In the genomic region with DNA sequence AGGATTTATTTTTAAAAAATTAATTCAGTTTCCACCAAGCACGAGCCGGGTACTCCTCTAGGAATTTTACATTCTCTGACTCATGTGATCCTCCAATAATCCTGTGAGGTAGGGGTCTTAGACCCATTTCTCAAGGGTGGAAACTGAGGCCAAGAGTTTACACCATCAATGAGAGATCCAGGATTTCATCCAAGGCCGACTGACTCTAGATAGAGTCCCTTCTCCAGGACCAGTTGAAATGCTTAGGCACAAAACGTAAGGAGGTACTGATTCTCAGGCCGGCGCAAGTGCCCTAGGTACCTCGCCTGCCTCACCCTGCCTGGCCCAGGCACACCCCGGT, we compare ENCODE assay signal across 16 cellular contexts.
DNase-seq lines count a peak whose midpoint lies in the region; ATAC-seq, FAIRE-seq and TF ChIP-seq lines count a peak whose summit lies in the region.
"Had no signal": no experiment of that assay in that cellular context is flagged by ENCODE, and none has a peak within 500 bp of the region (broad histone marks: within the 10 kb centered on the region; RNA-seq: fewer than 3 reads in every experiment).

No MANE protein-coding gene starts in this region.

- H3K27ac Mint-ChIP-seq in Calu3 (ENCODE audit: unreplicated experiment) (peak overlapping the region; percentile 76), T-cell (no peak overlapping the region), WTC11 (no peak overlapping the region)
- H3K27ac Mint-ChIP-seq: CD8-positive, alpha-beta T cell; IgD-negative memory B cell had no signal

- H4K91ac ChIP-seq in neuronal stem cell (ENCODE audit: low read depth, low read length, poor library complexity) = no peak overlapping the region

- SMC1A ChIA-PET in GM12878 (lab: Charles Lee; ENCODE audit: uncharacterized antibody, unreplicated experiment) = interaction anchor here (1.0 to 4.8 kb wide), 4 partner anchors 10 to 164 kb away, joined by 3 to 24 read pairs (median 8); no protein-coding TSS in a partner anchor

- H3K9ac ChIP-seq in OCI-LY1 (ENCODE audit: low read length) = no peak overlapping the region
- no peak overlapping the region for H3K9ac ChIP-seq in GM12878 (ENCODE audit: control insufficient read depth, insufficient read depth, low read length)
- no peak overlapping the region for H3K9ac ChIP-seq in neuronal stem cell (ENCODE audit: low read depth, low read length, poor library complexity)

- no peaks in the 10 kb centered on the region for H4K20me1 ChIP-seq in OCI-LY1 (ENCODE audit: insufficient read depth, low read length)
- H4K20me1 ChIP-seq in GM12878 (ENCODE audit: control insufficient read depth, insufficient read depth) = no peaks in the 10 kb centered on the region

- no peak overlapping the region for H3K4me2 ChIP-seq in OCI-LY1 (ENCODE audit: low read length)
- H3K4me2 ChIP-seq in GM12878 (ENCODE audit: control insufficient read depth, insufficient read depth) = no peak overlapping the region
- no peak overlapping the region for H3K4me2 ChIP-seq in neuronal stem cell (ENCODE audit: insufficient read depth, low read length, poor library complexity, severe bottlenecking)

- no peaks in the 10 kb centered on the region for H3K79me1 ChIP-seq in neuronal stem cell (ENCODE audit: low read depth, low read length)

- no peaks in the 10 kb centered on the region for H3K36me3 ChIP-seq in OCI-LY1 (ENCODE audit: insufficient read depth, low read length)
- no peaks in the 10 kb centered on the region for H3K36me3 ChIP-seq in GM12878 (ENCODE audit: control insufficient read depth in 2 of 2, insufficient read depth in 2 of 2, low read length in 1 of 2)
- no peaks in the 10 kb centered on the region for H3K36me3 ChIP-seq in neuronal stem cell (replicated peaks in 1 of 2; ENCODE audit: control insufficient read depth in 2 of 2, insufficient read depth in 2 of 2, low read length in 2 of 2)
- H3K36me3 ChIP-seq in sigmoid colon = no peaks in the 10 kb centered on the region

- no peak for TF ChIP-seq EP300 in GM12878 (IDR thresholded peaks at IDR 0.05; ENCODE audit: borderline replicate concordance in 1 of 2, control insufficient read depth in 1 of 2, low read depth in 2 of 2, low read length in 2 of 2)
- TF ChIP-seq EP300 in sigmoid colon (IDR thresholded peaks at IDR 0.05) = no peak

- H3K9me2 ChIP-seq in OCI-LY1 (ENCODE audit: low read depth, low read length) = no peaks in the 10 kb centered on the region

- no peak overlapping the region for H2BK15ac ChIP-seq in neuronal stem cell (ENCODE audit: low read length)

- DNase-seq in Calu3 (no peak), GM12878 (ENCODE audit: low read depth, low spot score) (no peak), neuronal stem cell (ENCODE audit: low spot score) (no peak), sigmoid colon (no peak), T-cell (no peak), WTC11 (ENCODE audit: low spot score) (no peak)
- DNase-seq: CD8-positive, alpha-beta T cell; COR-L47; DMS53; GF-D8; HCEC 1CT had no signal

- FAIRE-seq in GM12878 (lab: Jason Lieb, UNC) = peak; percentile 13
- FAIRE-seq: GM18507 had no signal

- H3K18ac ChIP-seq in neuronal stem cell (ENCODE audit: low read length) = no peak overlapping the region

- H2BK12ac ChIP-seq in neuronal stem cell (ENCODE audit: low read length) = no peak overlapping the region

- H3K4me1 Mint-ChIP-seq in Calu3 (ENCODE audit: low read depth, unreplicated experiment) (peaks cover 45% of the 10 kb centered on the region), T-cell (no peaks in the 10 kb centered on the region), WTC11 (peaks cover 24% of the 10 kb centered on the region)
- H3K4me1 Mint-ChIP-seq: IgD-negative memory B cell had no signal

- H3K79me2 ChIP-seq in OCI-LY1 (ENCODE audit: insufficient read depth, low read length) (no peaks in the 10 kb centered on the region), GM12878 (ENCODE audit: control insufficient read depth, insufficient read depth, low read length) (no peaks in the 10 kb centered on the region)

- RAD21 ChIA-PET in GM12878 (lab: Charles Lee; ENCODE audit: unreplicated experiment) = interaction anchor here (2.2 kb wide), 1 partner anchor 11 kb away, joined by 8 read pairs; no protein-coding TSS in a partner anchor

- H3K9me3 Mint-ChIP-seq in Calu3 (ENCODE audit: low read depth, unreplicated experiment) (no peaks in the 10 kb centered on the region), T-cell (no peaks in the 10 kb centered on the region), WTC11 (no peaks in the 10 kb centered on the region)
- H3K9me3 Mint-ChIP-seq: CD8-positive, alpha-beta T cell; IgD-negative memory B cell had no signal

- H3K14ac ChIP-seq in neuronal stem cell (ENCODE audit: low read length) = no peak overlapping the region

- H3K4me1 ChIP-seq in OCI-LY1 (ENCODE audit: insufficient read depth, low read length, severe bottlenecking) (peaks cover 41% of the 10 kb centered on the region), GM12878 (ENCODE audit: control insufficient read depth, insufficient read depth, low read length) (peaks cover 3% of the 10 kb centered on the region; the same call in 1 of the 2 replicates), neuronal stem cell (ENCODE audit: control insufficient read depth in 2 of 2, insufficient read depth in 1 of 2, low read depth in 1 of 2, low read length in 2 of 2) (peaks cover 2 to 6% of the 10 kb centered on the region in 2 donors), sigmoid colon (peaks cover 0 to 11% (median 0%) of the 10 kb centered on the region in 4 donors)

- intact Hi-C loops in Calu3 (cut with micrococcal nuclease; ENCODE audit: unreplicated experiment) (no loop called here), GM12878 (cut with micrococcal nuclease; ENCODE audit: unreplicated experiment) (no loop called here), sigmoid colon (cut with DNase I) (no loop called here)

- POLR2A ChIA-PET in GM12878 (lab: Charles Lee) (interaction anchor here (1.1 to 9.0 kb wide), 3 partner anchors 9 to 90 kb away, joined by 3 to 117 read pairs (median 3); no protein-coding TSS in a partner anchor), T-cell (lab: Charles Lee) (no interaction called here), WTC11 (lab: Charles Lee) (no interaction called here)

- H2BK5ac ChIP-seq in neuronal stem cell (ENCODE audit: low read length) = no peak overlapping the region

- peak overlapping the region; percentile 12 for H3K27ac ChIP-seq in OCI-LY1 (ENCODE audit: low read depth, low read length, poor library complexity, severe bottlenecking)
- H3K27ac ChIP-seq in GM12878 (ENCODE audit: control insufficient read depth, insufficient read depth) = no peak overlapping the region
- no peak overlapping the region for H3K27ac ChIP-seq in neuronal stem cell (replicated peaks; ENCODE audit: low read length)
- H3K27ac ChIP-seq in sigmoid colon = no peak overlapping the region

- ATAC-seq in GM12878 = no peak
- no peak for ATAC-seq in HG03442 (IDR thresholded peaks at IDR 0.05; ENCODE audit: unreplicated experiment)
- ATAC-seq in T-cell (replicated peaks in 1 of 4) = no peak
- no peak for ATAC-seq in WTC11
- ATAC-seq: CD8-positive, alpha-beta T cell had no signal

- peaks cover 27% of the 10 kb centered on the region for H3K36me3 Mint-ChIP-seq in Calu3 (ENCODE audit: insufficient read depth, unreplicated experiment)
- no peaks in the 10 kb centered on the region for H3K36me3 Mint-ChIP-seq in T-cell
- no peaks in the 10 kb centered on the region for H3K36me3 Mint-ChIP-seq in WTC11
- H3K36me3 Mint-ChIP-seq: CD14-positive monocyte; CD8-positive, alpha-beta T cell had no signal

- H3F3A ChIP-seq in OCI-LY1 (ENCODE audit: insufficient read depth, low read length) = no peaks in the 10 kb centered on the region

- no peak overlapping the region for H2AK5ac ChIP-seq in neuronal stem cell (ENCODE audit: low read depth, low read length)

- H4K8ac ChIP-seq in neuronal stem cell (ENCODE audit: low read depth, low read length) = no peak overlapping the region

- TF ChIP-seq POLR2A in GM12878 (IDR thresholded peaks at IDR 0.05; ENCODE audit: low read depth, low read length) (no peak), sigmoid colon (IDR thresholded peaks at IDR 0.05) (no peak)

- peak overlapping the region; percentile 1 for H3K4ac ChIP-seq in neuronal stem cell (ENCODE audit: low read length)

- CTCF ChIA-PET in Calu3 (lab: Charles Lee) = no interaction called here
- CTCF ChIA-PET in GM12878 (lab: Yijun Ruan, JAX) = interaction anchor here (0.9 to 2.9 kb wide), 3 partner anchors 9 to 48 kb away, joined by 3 to 8 read pairs (median 4); no protein-coding TSS in a partner anchor
- CTCF ChIA-PET in T-cell (lab: Charles Lee) = interaction anchor here in 1 of 2 donors (0.7 kb wide), 1 partner anchor 261 kb away, joined by 3 read pairs; no protein-coding TSS in a partner anchor
- CTCF ChIA-PET in WTC11 (lab: Charles Lee) = interaction anchor here (2.6 kb wide), 1 partner anchor 47 kb away, joined by 10 read pairs; no protein-coding TSS in a partner anchor

- TF ChIP-seq CTCF in Calu3 (IDR thresholded peaks at IDR 0.05; ENCODE audit: unreplicated experiment) (no peak), OCI-LY1 (IDR thresholded peaks at IDR 0.05; ENCODE audit: low read length) (no peak), GM12878 (IDR thresholded peaks at IDR 0.05 in 2 of 3, conservative IDR thresholded peaks at IDR 0.05 in 1 of 3; ENCODE audit: control insufficient read depth in 2 of 3, extremely low read depth in 1 of 3, insufficient read depth in 1 of 3, low read depth in 3 of 3, low read length in 3 of 3) (no peak), sigmoid colon (IDR thresholded peaks at IDR 0.05) (no peak), WTC11 (IDR thresholded peaks at IDR 0.05) (no peak)

- in situ Hi-C loops in GM12878 (cut with MboI) = no loop called here

- no peak for TF ChIP-seq RAD21 in GM12878 (IDR thresholded peaks at IDR 0.05; ENCODE audit: insufficient read depth, low read depth, low read length)

- no peak overlapping the region for H2AFZ ChIP-seq in OCI-LY1 (ENCODE audit: low read length)
- no peak overlapping the region for H2AFZ ChIP-seq in GM12878 (ENCODE audit: control insufficient read depth, low read depth, low read length)
- no peak overlapping the region for H2AFZ ChIP-seq in neuronal stem cell (ENCODE audit: low read length)

- H3K27me3 ChIP-seq in OCI-LY1 (ENCODE audit: insufficient read depth, low read length) = no peaks in the 10 kb centered on the region
- no peaks in the 10 kb centered on the region for H3K27me3 ChIP-seq in GM12878 (replicated peaks in 1 of 2; ENCODE audit: control insufficient read depth in 2 of 2, insufficient read depth in 2 of 2, low read length in 1 of 2)
- H3K27me3 ChIP-seq in neuronal stem cell (ENCODE audit: control insufficient read depth in 3 of 3, insufficient read depth in 3 of 3, low read depth in 1 of 3, low read length in 3 of 3) = peaks cover 0 to 3% (median 0%) of the 10 kb centered on the region in 3 experiments
- H3K27me3 ChIP-seq in sigmoid colon = no peaks in the 10 kb centered on the region

- 85% methylated on average over 8 of the region's 8 CpGs for WGBS in GM12878 (ENCODE audit: insufficient coverage, insufficient replicate concordance, low lambda C conversion rate, missing lambda C conversion rate)
- no CpG with 5 or more reads among the region's 8 CpGs for WGBS in neuronal stem cell (ENCODE audit: extremely low coverage in 2 of 2, insufficient read length in 2 of 2, insufficient replicate concordance in 1 of 2), 2 donors
- 93 to 97% methylated on average over 8 of the region's 8 CpGs for WGBS in sigmoid colon, 2 donors

- H3K4me3 ChIP-seq in OCI-LY1 (ENCODE audit: low read depth, low read length, poor library complexity, severe bottlenecking) (no peak overlapping the region), GM12878 (no peak overlapping the region), neuronal stem cell (ENCODE audit: low read length in 2 of 2) (no peak overlapping the region), sigmoid colon (no peak overlapping the region)

- no peaks in the 10 kb centered on the region for H3K27me3 Mint-ChIP-seq in Calu3 (ENCODE audit: unreplicated experiment)
- no peaks in the 10 kb centered on the region for H3K27me3 Mint-ChIP-seq in T-cell
- H3K27me3 Mint-ChIP-seq in WTC11 (ENCODE audit: low read depth) = 0 out of 2 replicates have a peak, but pooled peaks cover 2% of the 10 kb centered on the region

- no peak overlapping the region for H3K4me3 Mint-ChIP-seq in Calu3 (ENCODE audit: low read depth, unreplicated experiment)
- H3K4me3 Mint-ChIP-seq in T-cell = no peak overlapping the region
- no peak overlapping the region for H3K4me3 Mint-ChIP-seq in WTC11
- H3K4me3 Mint-ChIP-seq: CD14-positive monocyte; CD8-positive, alpha-beta T cell; IgD-negative memory B cell had no signal

- no peaks in the 10 kb centered on the region for H3K9me3 ChIP-seq in OCI-LY1 (ENCODE audit: low read length)
- H3K9me3 ChIP-seq in GM12878 (replicated peaks; ENCODE audit: control insufficient read depth, insufficient read depth, low read length) = no peaks in the 10 kb centered on the region
- no peaks in the 10 kb centered on the region for H3K9me3 ChIP-seq in neuronal stem cell (replicated peaks in 1 of 2; ENCODE audit: control insufficient read depth in 2 of 2, insufficient read depth in 1 of 2, low read depth in 1 of 2, low read length in 2 of 2)
- no peaks in the 10 kb centered on the region for H3K9me3 ChIP-seq in sigmoid colon

- H3K23ac ChIP-seq in neuronal stem cell (ENCODE audit: low read depth, low read length, poor library complexity) = no peak overlapping the region

- H2BK120ac ChIP-seq in neuronal stem cell (ENCODE audit: low read depth, low read length) = no peak overlapping the region

- no TSS peak for BruUV-seq in Calu3 (replicated peaks; lab: Mats Ljungman, UMichigan)
- no TSS peak for BruUV-seq in GM12878 (replicated peaks; lab: Mats Ljungman, UMichigan)
